Comparison of ENCODE assay signal across 1 cellular context in the genomic region with DNA sequence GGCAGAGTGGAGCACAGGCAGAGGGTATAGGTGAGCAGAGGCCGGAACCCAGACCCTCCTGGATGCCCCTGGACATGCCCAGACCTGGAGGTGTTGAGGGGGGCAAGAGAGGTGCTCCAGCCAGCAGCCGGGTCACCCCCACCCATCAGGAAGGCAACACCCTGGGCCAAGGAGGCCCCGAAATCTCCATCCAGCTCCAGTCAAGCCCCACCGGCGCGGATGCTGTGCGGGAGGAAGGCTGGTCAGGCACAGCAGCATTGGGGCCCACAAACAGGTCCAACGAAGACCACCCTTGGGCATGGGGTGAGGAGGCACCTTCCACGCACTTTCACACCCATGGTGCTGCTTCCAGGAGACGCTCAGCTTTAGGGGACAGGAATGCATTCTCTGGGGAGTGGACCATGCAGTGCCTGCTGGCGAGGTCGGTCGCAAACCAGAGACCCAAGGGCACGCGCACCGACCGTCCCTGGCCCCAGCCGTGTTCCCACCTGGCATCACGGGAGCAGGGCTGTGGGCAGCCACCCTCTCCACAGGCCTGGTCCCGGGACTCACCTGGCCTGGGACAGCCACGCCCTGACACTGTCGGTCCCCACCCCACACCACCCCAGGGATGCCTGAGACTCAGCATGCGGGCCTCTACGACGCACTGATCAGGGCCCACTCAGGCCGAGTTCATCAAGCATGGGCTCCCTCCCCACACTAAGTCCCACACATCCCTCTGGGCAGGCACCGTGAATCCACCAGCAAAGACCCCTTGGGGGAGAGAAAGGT.
TF ChIP-seq lines count a peak whose summit lies in the region.

No MANE protein-coding gene starts in this region.

TF ChIP-seq in WTC11, 78 proteins besides CTCF, POLR2A, EP300 and RAD21 (continued from another document):
- no peak for TF ChIP-seq MXD4 (CRISPR knock-in tag; IDR thresholded peaks at IDR 0.05; ENCODE audit: borderline replicate concordance)
- TF ChIP-seq, protein P1, sequence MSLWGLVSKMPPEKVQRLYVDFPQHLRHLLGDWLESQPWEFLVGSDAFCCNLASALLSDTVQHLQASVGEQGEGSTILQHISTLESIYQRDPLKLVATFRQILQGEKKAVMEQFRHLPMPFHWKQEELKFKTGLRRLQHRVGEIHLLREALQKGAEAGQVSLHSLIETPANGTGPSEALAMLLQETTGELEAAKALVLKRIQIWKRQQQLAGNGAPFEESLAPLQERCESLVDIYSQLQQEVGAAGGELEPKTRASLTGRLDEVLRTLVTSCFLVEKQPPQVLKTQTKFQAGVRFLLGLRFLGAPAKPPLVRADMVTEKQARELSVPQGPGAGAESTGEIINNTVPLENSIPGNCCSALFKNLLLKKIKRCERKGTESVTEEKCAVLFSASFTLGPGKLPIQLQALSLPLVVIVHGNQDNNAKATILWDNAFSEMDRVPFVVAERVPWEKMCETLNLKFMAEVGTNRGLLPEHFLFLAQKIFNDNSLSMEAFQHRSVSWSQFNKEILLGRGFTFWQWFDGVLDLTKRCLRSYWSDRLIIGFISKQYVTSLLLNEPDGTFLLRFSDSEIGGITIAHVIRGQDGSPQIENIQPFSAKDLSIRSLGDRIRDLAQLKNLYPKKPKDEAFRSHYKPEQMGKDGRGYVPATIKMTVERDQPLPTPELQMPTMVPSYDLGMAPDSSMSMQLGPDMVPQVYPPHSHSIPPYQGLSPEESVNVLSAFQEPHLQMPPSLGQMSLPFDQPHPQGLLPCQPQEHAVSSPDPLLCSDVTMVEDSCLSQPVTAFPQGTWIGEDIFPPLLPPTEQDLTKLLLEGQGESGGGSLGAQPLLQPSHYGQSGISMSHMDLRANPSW (CRISPR knock-in tag; conservative IDR thresholded peaks at IDR 0.05; ENCODE audit: low read depth) = no peak
- TF ChIP-seq, protein P2, sequence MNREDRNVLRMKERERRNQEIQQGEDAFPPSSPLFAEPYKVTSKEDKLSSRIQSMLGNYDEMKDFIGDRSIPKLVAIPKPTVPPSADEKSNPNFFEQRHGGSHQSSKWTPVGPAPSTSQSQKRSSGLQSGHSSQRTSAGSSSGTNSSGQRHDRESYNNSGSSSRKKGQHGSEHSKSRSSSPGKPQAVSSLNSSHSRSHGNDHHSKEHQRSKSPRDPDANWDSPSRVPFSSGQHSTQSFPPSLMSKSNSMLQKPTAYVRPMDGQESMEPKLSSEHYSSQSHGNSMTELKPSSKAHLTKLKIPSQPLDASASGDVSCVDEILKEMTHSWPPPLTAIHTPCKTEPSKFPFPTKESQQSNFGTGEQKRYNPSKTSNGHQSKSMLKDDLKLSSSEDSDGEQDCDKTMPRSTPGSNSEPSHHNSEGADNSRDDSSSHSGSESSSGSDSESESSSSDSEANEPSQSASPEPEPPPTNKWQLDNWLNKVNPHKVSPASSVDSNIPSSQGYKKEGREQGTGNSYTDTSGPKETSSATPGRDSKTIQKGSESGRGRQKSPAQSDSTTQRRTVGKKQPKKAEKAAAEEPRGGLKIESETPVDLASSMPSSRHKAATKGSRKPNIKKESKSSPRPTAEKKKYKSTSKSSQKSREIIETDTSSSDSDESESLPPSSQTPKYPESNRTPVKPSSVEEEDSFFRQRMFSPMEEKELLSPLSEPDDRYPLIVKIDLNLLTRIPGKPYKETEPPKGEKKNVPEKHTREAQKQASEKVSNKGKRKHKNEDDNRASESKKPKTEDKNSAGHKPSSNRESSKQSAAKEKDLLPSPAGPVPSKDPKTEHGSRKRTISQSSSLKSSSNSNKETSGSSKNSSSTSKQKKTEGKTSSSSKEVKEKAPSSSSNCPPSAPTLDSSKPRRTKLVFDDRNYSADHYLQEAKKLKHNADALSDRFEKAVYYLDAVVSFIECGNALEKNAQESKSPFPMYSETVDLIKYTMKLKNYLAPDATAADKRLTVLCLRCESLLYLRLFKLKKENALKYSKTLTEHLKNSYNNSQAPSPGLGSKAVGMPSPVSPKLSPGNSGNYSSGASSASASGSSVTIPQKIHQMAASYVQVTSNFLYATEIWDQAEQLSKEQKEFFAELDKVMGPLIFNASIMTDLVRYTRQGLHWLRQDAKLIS (CRISPR knock-in tag; IDR thresholded peaks at IDR 0.05; ENCODE audit: borderline replicate concordance) = no peak
